8 cellular contexts compared by ENCODE assay signal in genomic region chr16:30368122-30368791, GRCh38. TPM values are rescaled to one million over a fixed set of nuclear protein-coding genes. Genes with fewer than 3 reads are reported as not detected.
DNase-seq lines count a peak whose midpoint lies in the region; ATAC-seq and TF ChIP-seq lines count a peak whose summit lies in the region.

No MANE protein-coding gene starts in this region.

- POLR2A ChIA-PET in CD4-positive, alpha-beta memory T cell (lab: Charles Lee; ENCODE audit: partially characterized antibody) = interaction anchor here (0.6 to 12.9 kb wide), 11 partner anchors 11 to 277 kb away, joined by 3 to 224 read pairs (median 14); partner anchors contain the start of genes CD2BP2, DCTPP1, SEPTIN1 and TBX6

- no peak for DNase-seq in CD4-positive, alpha-beta memory T cell
- DNase-seq in ascending aorta (ENCODE audit: low spot score in 2 of 2) = no peak
- peak in 1 of 2 donors; percentile 62 for DNase-seq in left lung
- no peak for DNase-seq in type B pancreatic cell (ENCODE audit: extremely low spot score, unreplicated experiment)
- no peak for DNase-seq in 8988T
- no peak for DNase-seq in NCI-H774 (lab: John Stamatoyannopoulos, UW)

- H3K4me3 ChIP-seq in CD4-positive, alpha-beta memory T cell (ENCODE audit: low read length in 2 of 2) = peak overlapping the region; percentile 67 to 88
- H3K4me3 ChIP-seq in KMS-11 (IDR thresholded peaks at IDR 0.05; ENCODE audit: insufficient read depth, low read depth, low read length) (no peak overlapping the region), ascending aorta (peak overlapping the region; percentile 78 to 82), left lung (peak overlapping the region; percentile 76 to 93)

- peaks cover 43 to 72% (median 53%) of the 10 kb centered on the region in 4 donors for H3K4me1 Mint-ChIP-seq in CD4-positive, alpha-beta memory T cell
- peaks cover 41% of the 10 kb centered on the region for H3K4me1 Mint-ChIP-seq in type B pancreatic cell (ENCODE audit: unreplicated experiment)

- no peak overlapping the region for H2AFZ ChIP-seq in KMS-11 (ENCODE audit: low read depth)

- peak overlapping the region; percentile 89 for H3K4me2 ChIP-seq in KMS-11

- H3K79me2 ChIP-seq in KMS-11 (ENCODE audit: insufficient read depth, low read depth) = peaks cover 52% of the 10 kb centered on the region

- peak overlapping the region; percentile 87 to 94 (median 90) for H3K4me3 Mint-ChIP-seq in CD4-positive, alpha-beta memory T cell
- peak overlapping the region; percentile 94 for H3K4me3 Mint-ChIP-seq in type B pancreatic cell

- no peaks in the 10 kb centered on the region for H3K9me3 Mint-ChIP-seq in CD4-positive, alpha-beta memory T cell
- no peaks in the 10 kb centered on the region for H3K9me3 Mint-ChIP-seq in type B pancreatic cell

- peaks cover 43% of the 10 kb centered on the region for H3K4me1 ChIP-seq in CD4-positive, alpha-beta memory T cell (ENCODE audit: insufficient read depth, low read length)
- peaks cover 34% of the 10 kb centered on the region for H3K4me1 ChIP-seq in KMS-11 (ENCODE audit: low read depth, poor library complexity, severe bottlenecking)
- peaks cover 13 to 26% of the 10 kb centered on the region in 2 donors for H3K4me1 ChIP-seq in ascending aorta
- H3K4me1 ChIP-seq in left lung = peaks cover 4 to 42% of the 10 kb centered on the region in 2 donors

- ATAC-seq in left lung = no peak
- ATAC-seq in GM21528 (IDR thresholded peaks at IDR 0.05; ENCODE audit: low FRiP score, unreplicated experiment) = no peak

- peak overlapping the region; percentile 70 to 91 (median 83) for H3K27ac Mint-ChIP-seq in CD4-positive, alpha-beta memory T cell
- H3K27ac Mint-ChIP-seq in type B pancreatic cell = peak overlapping the region; percentile 66

- no peak for TF ChIP-seq CTCF in KMS-11 (conservative IDR thresholded peaks at IDR 0.05; ENCODE audit: low read depth, low read length)
- TF ChIP-seq CTCF in ascending aorta (IDR thresholded peaks at IDR 0.05) = no peak
- TF ChIP-seq CTCF in left lung (IDR thresholded peaks at IDR 0.05) = no peak
- TF ChIP-seq CTCF in type B pancreatic cell (conservative IDR thresholded peaks at IDR 0.05) = no peak

- H3K9ac ChIP-seq in KMS-11 = peak overlapping the region; percentile 47; the same call in 1 of the 2 replicates

- no peaks in the 10 kb centered on the region for H3K27me3 ChIP-seq in CD4-positive, alpha-beta memory T cell (ENCODE audit: insufficient read depth, low read length)
- no peaks in the 10 kb centered on the region for H3K27me3 ChIP-seq in KMS-11 (ENCODE audit: insufficient read depth, low read depth)
- no peaks in the 10 kb centered on the region for H3K27me3 ChIP-seq in ascending aorta
- no peaks in the 10 kb centered on the region for H3K27me3 ChIP-seq in left lung

- intact Hi-C loops in CD4-positive, alpha-beta memory T cell (cut with micrococcal nuclease) = no loop called here
- intact Hi-C loops in ascending aorta (cut with DNase I) = no loop called here
- intact Hi-C loops in left lung (cut with DNase I) = no loop called here

- peaks cover 0 to 2% of the 10 kb centered on the region in 2 donors for H3K27me3 Mint-ChIP-seq in CD4-positive, alpha-beta memory T cell
- no peaks in the 10 kb centered on the region for H3K27me3 Mint-ChIP-seq in type B pancreatic cell

- H3K27ac ChIP-seq in CD4-positive, alpha-beta memory T cell (ENCODE audit: low read depth, low read length) = peak overlapping the region; percentile 72
- H3K27ac ChIP-seq in KMS-11 (no peak overlapping the region), ascending aorta (peak overlapping the region; percentile 10 to 58), left lung (peak overlapping the region in 1 of 2 donors; percentile 83)

- H4K20me1 ChIP-seq in KMS-11 (ENCODE audit: insufficient read depth) = no peaks in the 10 kb centered on the region

- H3K36me3 ChIP-seq in CD4-positive, alpha-beta memory T cell (ENCODE audit: insufficient read depth, low read length) = peaks cover 20% of the 10 kb centered on the region
- no peaks in the 10 kb centered on the region for H3K36me3 ChIP-seq in KMS-11 (ENCODE audit: insufficient read depth)
- H3K36me3 ChIP-seq in ascending aorta = peaks cover 14 to 25% of the 10 kb centered on the region in 2 donors
- H3K36me3 ChIP-seq in left lung = peaks cover 0 to 36% of the 10 kb centered on the region in 2 donors

- no peaks in the 10 kb centered on the region for H3K9me3 ChIP-seq in CD4-positive, alpha-beta memory T cell (ENCODE audit: control insufficient read depth in 1 of 2, low read length in 2 of 2)
- H3K9me3 ChIP-seq in ascending aorta = no peaks in the 10 kb centered on the region
- no peaks in the 10 kb centered on the region for H3K9me3 ChIP-seq in left lung

- CTCF ChIA-PET in CD4-positive, alpha-beta memory T cell (lab: Charles Lee; ENCODE audit: partially characterized antibody) = interaction anchor here (0.7 to 2.1 kb wide), 3 partner anchors 9 to 15 kb away, joined by 3 to 4 read pairs (median 3); no protein-coding TSS in a partner anchor

- H3K36me3 Mint-ChIP-seq in CD4-positive, alpha-beta memory T cell = peaks cover 11 to 37% of the 10 kb centered on the region in 2 donors
- H3K36me3 Mint-ChIP-seq in type B pancreatic cell = peaks cover 5% of the 10 kb centered on the region

RNA-seq across cellular contexts. Expression of gene TBC1D10B, which starts 2.0 kb away (rescaled TPM):
- 10 to 100 TPM; 47.0 to 55.3 TPM for total RNA-seq in CD4-positive, alpha-beta memory T cell
- polyA plus RNA-seq in CD4-positive, alpha-beta memory T cell = 10 to 100 TPM in 1 of 2 donors, 1 to 10 TPM in 1; 8.5 to 16.1 TPM
- total RNA-seq in ascending aorta (20.9 TPM), left lung (10 to 100 TPM; 32.7 to 43.7 TPM), type B pancreatic cell (ENCODE audit: low replicate concordance) (46.8 and 50.0 TPM in 2 replicates)

RNA-seq across cellular contexts. Expression of gene MYL11, which starts 6.3 kb away (rescaled TPM):
- 1 to 10 TPM in 1 of 2 experiments, not detected in 1; 1.3 TPM for total RNA-seq in CD4-positive, alpha-beta memory T cell
- polyA plus RNA-seq in CD4-positive, alpha-beta memory T cell = 1 to 10 TPM in 1 of 2 donors, not detected in 1; 1.1 TPM
- not detected for total RNA-seq in ascending aorta
- 1 to 10 TPM in 1 of 2 donors, not detected in 1; 1.6 TPM for total RNA-seq in left lung
- 10.4 and 21.7 TPM in 2 replicates for total RNA-seq in type B pancreatic cell (ENCODE audit: low replicate concordance)

RNA-seq across cellular contexts. Expression of gene CD2BP2, which starts 13.1 kb away (rescaled TPM):
- 10 to 100 TPM; 72.9 to 79.4 TPM for total RNA-seq in CD4-positive, alpha-beta memory T cell
- 10 to 100 TPM; 23.7 to 24.4 TPM for polyA plus RNA-seq in CD4-positive, alpha-beta memory T cell
- total RNA-seq in ascending aorta (15.1 TPM), left lung (10 to 100 TPM; 53.2 to 57.6 TPM), type B pancreatic cell (ENCODE audit: low replicate concordance) (64.6 and 68.9 TPM in 2 replicates)

RNA-seq across cellular contexts. Expression of gene SEPTIN1, which starts 14.1 kb away (rescaled TPM):
- total RNA-seq in CD4-positive, alpha-beta memory T cell = 100 to 1,000 TPM; 198 to 206 TPM
- 100 to 1,000 TPM; 210 to 212 TPM for polyA plus RNA-seq in CD4-positive, alpha-beta memory T cell
- total RNA-seq in ascending aorta = not detected
- total RNA-seq in left lung = 1 to 10 TPM; 2.9 to 6.3 TPM
- total RNA-seq in type B pancreatic cell (ENCODE audit: low replicate concordance) = 1.4 and 2.3 TPM in 2 replicates

RNA-seq across cellular contexts. Expression of gene ZNF48, which starts 27.0 kb away (rescaled TPM):
- 10 to 100 TPM; 15.8 to 16.7 TPM for total RNA-seq in CD4-positive, alpha-beta memory T cell
- 10 to 100 TPM in 1 of 2 donors, 1 to 10 TPM in 1; 5.5 to 10.7 TPM for polyA plus RNA-seq in CD4-positive, alpha-beta memory T cell
- 25.1 TPM for total RNA-seq in ascending aorta
- total RNA-seq in left lung = 1 to 10 TPM; 7.0 TPM
- 14.5 and 21.1 TPM in 2 replicates for total RNA-seq in type B pancreatic cell (ENCODE audit: low replicate concordance)
